Comparison of ENCODE assay signal across 8 cellular contexts in the genomic region with DNA sequence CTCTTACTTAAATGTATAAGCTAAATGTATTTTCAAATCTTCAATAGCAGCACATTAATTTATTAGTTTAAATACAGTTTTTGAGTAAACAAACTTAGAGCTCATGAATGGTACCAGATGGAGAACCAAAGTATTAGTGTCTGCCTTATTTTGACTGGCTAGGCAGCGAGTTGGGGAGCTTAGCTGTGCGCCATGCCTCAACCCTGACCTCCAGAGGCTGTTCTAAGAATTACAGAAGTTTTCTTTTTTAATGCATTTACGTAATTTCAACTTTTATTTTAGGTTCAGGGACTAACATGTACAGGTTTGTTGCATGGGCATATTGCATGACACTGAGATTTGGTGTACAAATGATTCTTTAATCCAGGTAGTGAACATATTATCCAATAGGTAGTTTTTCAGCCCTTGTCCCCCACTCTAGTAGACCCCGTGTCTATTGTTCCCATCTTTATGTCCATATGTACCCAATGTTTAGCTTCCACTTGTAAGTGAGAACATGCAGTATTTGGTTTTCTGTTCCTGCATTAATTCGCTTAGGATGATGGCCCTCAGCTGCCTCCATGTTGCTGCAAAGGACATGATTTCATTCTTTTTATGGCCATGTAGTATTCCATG.
A peak's percentile ranks its signal among the peaks of the same experiment; 100 is the strongest.
DNase-seq lines count a peak whose midpoint lies in the region; ATAC-seq and TF ChIP-seq lines count a peak whose summit lies in the region.

No MANE protein-coding gene starts in this region.

- H3K27ac ChIP-seq in Panc1 (ENCODE audit: low read length): no peak overlapping the region

- no peaks in the 10 kb centered on the region for H3K4me1 ChIP-seq in Panc1 (ENCODE audit: control insufficient read depth, insufficient read depth, low read length)

- ATAC-seq in GM19351 (IDR thresholded peaks at IDR 0.05; ENCODE audit: unreplicated experiment): peak; percentile 98
- peak; percentile 80 for ATAC-seq in HG03196 (IDR thresholded peaks at IDR 0.05; ENCODE audit: unreplicated experiment)
- ATAC-seq in Panc1: peak; percentile 72; the same call in 1 of the 2 replicates

- in situ Hi-C loops in Panc1 (cut with HindIII; ENCODE audit: low pct_unique_long_range_greater_than_20kb, low sequenced_read_pairs): no loop called here

- no peak overlapping the region for H3K4me3 ChIP-seq in Panc1 (ENCODE audit: low read depth in 2 of 2, low read length in 2 of 2)
- H3K4me3 ChIP-seq in fibroblast of villous mesenchyme (ENCODE audit: low read depth, low read length): no peak overlapping the region

- TF ChIP-seq CTCF in Panc1 (IDR thresholded peaks at IDR 0.05): peak; percentile 86
- peak; percentile 70 for TF ChIP-seq CTCF in fibroblast of villous mesenchyme (IDR thresholded peaks at IDR 0.05; ENCODE audit: insufficient read depth, low read depth, low read length)

- POLR2A ChIA-PET in Panc1 (lab: Charles Lee): no interaction called here

- intact Hi-C loops in Panc1 (cut with micrococcal nuclease; ENCODE audit: unreplicated experiment): loop anchor here (10.0 kb wide), 1 partner anchor 293 kb away; no protein-coding TSS in a partner anchor
- intact Hi-C loops in posterior vena cava (cut with DNase I): no loop called here

- no peaks in the 10 kb centered on the region for H3K9me3 ChIP-seq in Panc1 (ENCODE audit: control insufficient read depth, insufficient read depth, low read depth, low read length)

- H3K27me3 ChIP-seq in Panc1 (ENCODE audit: control insufficient read depth, insufficient read depth, low read length): no peaks in the 10 kb centered on the region

- BruUV-seq in Panc1 (replicated peaks; lab: Mats Ljungman, UMichigan): no TSS peak

- CTCF ChIA-PET in Panc1 (lab: Charles Lee): interaction anchor here (1.3 kb wide), 1 partner anchor 297 kb away, joined by 3 read pairs; no protein-coding TSS in a partner anchor

- peak; percentile 19 for DNase-seq in Daoy (ENCODE audit: low read depth)
- DNase-seq in Panc1 (ENCODE audit: low read depth, low spot score): peak; percentile 20
- DNase-seq in fibroblast of villous mesenchyme (ENCODE audit: low read depth): peak; percentile 51
- DNase-seq in stromal cell of bone marrow (ENCODE audit: low read depth): peak; percentile 7
- no peak for DNase-seq in dedifferentiated amniotic fluid mesenchymal stem cell (ENCODE audit: extremely low spot score)
- DNase-seq in posterior vena cava (ENCODE audit: low spot score): no peak

- H3K36me3 ChIP-seq in Panc1 (ENCODE audit: control insufficient read depth, insufficient read depth, low read length): no peaks in the 10 kb centered on the region

Comparison
In these comparisons a context has a peak if more than half of its experiments do, and no peak if none do; other contexts are left out.
1. DNase-seq: peak in Daoy (single experiment), Panc1 (single experiment), fibroblast of villous mesenchyme (single experiment) and stromal cell of bone marrow (single experiment); none in dedifferentiated amniotic fluid mesenchymal stem cell (single experiment) and posterior vena cava (single experiment).
2. Peak in every context shown above with its lines, with median percentiles within 50 percentile points of each other: ATAC-seq.